In genomic region chr7:34156336-34156735, GRCh38 we compare ENCODE assay signal across 20 cellular contexts.
DNase-seq lines count a peak whose midpoint lies in the region; ATAC-seq and TF ChIP-seq lines count a peak whose summit lies in the region.
"Had no signal": no experiment of that assay in that cellular context is flagged by ENCODE, and none has a peak within 500 bp of the region (broad histone marks: within the 10 kb centered on the region; RNA-seq: fewer than 3 reads in every experiment).

No MANE protein-coding gene starts in this region.

- H4K20me1 ChIP-seq in osteoblast (ENCODE audit: insufficient read depth, low read length) = no peaks in the 10 kb centered on the region

- H3K27me3 ChIP-seq in osteoblast (ENCODE audit: insufficient read depth, low read length) = no peaks in the 10 kb centered on the region
- H3K27me3 ChIP-seq: body of pancreas, colonic mucosa, upper lobe of right lung had no signal

- CTCF ChIA-PET in activated naive CD4-positive, alpha-beta T cell treated with anti-CD3 and anti-CD28 coated beads, Interleukin-2, amount 10 ng/mL, durations not matched to agents 7 days and 5 days (lab: Charles Lee) = no interaction called here

- H3K79me2 ChIP-seq in osteoblast (ENCODE audit: insufficient read depth, low read length) = no peaks in the 10 kb centered on the region

- H2AFZ ChIP-seq in osteoblast (ENCODE audit: low read length) = no peak overlapping the region

- H3K4me2 ChIP-seq in osteoblast (ENCODE audit: insufficient read depth, low read length) = no peak overlapping the region

- no peaks in the 10 kb centered on the region for H3K36me3 ChIP-seq in osteoblast (ENCODE audit: insufficient read depth, low read length)
- H3K36me3 ChIP-seq: colonic mucosa, upper lobe of right lung had no signal

- H3K27ac ChIP-seq in osteoblast (ENCODE audit: low read depth, low read length) = peak overlapping the region; percentile 77
- H3K27ac ChIP-seq: body of pancreas, colonic mucosa, upper lobe of right lung had no signal

- H3K4me1 ChIP-seq in osteoblast (ENCODE audit: insufficient read depth, low read length) = peaks cover 19% of the 10 kb centered on the region
- H3K4me1 ChIP-seq: colonic mucosa, upper lobe of right lung had no signal

- H3K27me3 Mint-ChIP-seq in activated naive CD4-positive, alpha-beta T cell treated with anti-CD3 and anti-CD28 coated beads, Interleukin-2, amount 10 ng/mL, durations not matched to agents 7 days and 5 days = no peaks in the 10 kb centered on the region
- H3K27me3 Mint-ChIP-seq: B cell had no signal

- no peak overlapping the region for H3K4me3 Mint-ChIP-seq in activated naive CD4-positive, alpha-beta T cell treated with anti-CD3 and anti-CD28 coated beads, Interleukin-2, amount 10 ng/mL, durations not matched to agents 7 days and 5 days
- H3K4me3 Mint-ChIP-seq: B cell, nephron progenitor cell had no signal

- H3K4me3 ChIP-seq in fibroblast of mammary gland (ENCODE audit: control insufficient read depth, low read depth, low read length) (no peak overlapping the region), osteoblast (ENCODE audit: insufficient read depth, low read length) (no peak overlapping the region)
- H3K4me3 ChIP-seq: body of pancreas, colonic mucosa, upper lobe of right lung had no signal

- H3K27ac Mint-ChIP-seq in activated naive CD4-positive, alpha-beta T cell treated with anti-CD3 and anti-CD28 coated beads, Interleukin-2, amount 10 ng/mL, durations not matched to agents 7 days and 5 days = no peak overlapping the region
- H3K27ac Mint-ChIP-seq: B cell, nephron progenitor cell had no signal

- no peaks in the 10 kb centered on the region for H3K9me3 ChIP-seq in osteoblast (ENCODE audit: low read depth, low read length)
- H3K9me3 ChIP-seq: body of pancreas, colonic mucosa, upper lobe of right lung had no signal

- H3K9me3 Mint-ChIP-seq in activated naive CD4-positive, alpha-beta T cell treated with anti-CD3 and anti-CD28 coated beads, Interleukin-2, amount 10 ng/mL, durations not matched to agents 7 days and 5 days = peaks cover 2% of the 10 kb centered on the region
- H3K9me3 Mint-ChIP-seq: nephron progenitor cell had no signal

- TF ChIP-seq CTCF in fibroblast of mammary gland (conservative IDR thresholded peaks at IDR 0.05; ENCODE audit: control insufficient read depth, insufficient read depth, low read depth, low read length) (no peak), osteoblast (IDR thresholded peaks at IDR 0.05; ENCODE audit: extremely low read depth, low read depth, low read length) (no peak)

- H3K4me1 Mint-ChIP-seq in activated naive CD4-positive, alpha-beta T cell treated with anti-CD3 and anti-CD28 coated beads, Interleukin-2, amount 10 ng/mL, durations not matched to agents 7 days and 5 days = no peaks in the 10 kb centered on the region
- H3K4me1 Mint-ChIP-seq: B cell had no signal

- ATAC-seq in GM18867 (IDR thresholded peaks at IDR 0.05; ENCODE audit: unreplicated experiment) = no peak
- no peak for ATAC-seq in GM21447 (IDR thresholded peaks at IDR 0.05; ENCODE audit: unreplicated experiment)
- ATAC-seq: body of pancreas, HCT116, Panc1, upper lobe of right lung had no signal

- DNase-seq in EH (ENCODE audit: low read depth) = peak; percentile 73
- peak; percentile 70 for DNase-seq in RPMI7951 (ENCODE audit: low read depth)
- DNase-seq in fibroblast of mammary gland (ENCODE audit: low read depth) = peak; percentile 61
- peak; percentile 15 for DNase-seq in osteoblast (ENCODE audit: insufficient read length, low spot score, missing footprints)
- no peak for DNase-seq in activated naive CD4-positive, alpha-beta T cell treated with anti-CD3 and anti-CD28 coated beads, Interleukin-2, amount 10 ng/mL, durations not matched to agents 7 days and 5 days
- DNase-seq in SW480 (ENCODE audit: low spot score) = no peak
- DNase-seq: activated naive CD4-positive, alpha-beta T cell treated with anti-CD3 and anti-CD28 coated beads, Interleukin-2, amount 50 U/mL, for 16 hours; activated T-cell treated with anti-CD3 and anti-CD28 coated beads, Interleukin-2, amount 50 U/mL, for 48 hours; body of pancreas; colonic mucosa; NCI-H1105; NCI-H2029 treated with DMSO at 0.1 percent for 48 hours; nephron progenitor cell; T1000; upper lobe of right lung had no signal

- no peaks in the 10 kb centered on the region for H3K36me3 Mint-ChIP-seq in activated naive CD4-positive, alpha-beta T cell treated with anti-CD3 and anti-CD28 coated beads, Interleukin-2, amount 10 ng/mL, durations not matched to agents 7 days and 5 days

Comparison
In these comparisons a context has a peak if more than half of its experiments do, and no peak if none do; other contexts are left out.
1. DNase-seq: peak in EH (single experiment), RPMI7951 (single experiment), fibroblast of mammary gland (single experiment) and osteoblast (single experiment); none in activated naive CD4-positive, alpha-beta T cell treated with anti-CD3 and anti-CD28 coated beads, Interleukin-2, amount 10 ng/mL, durations not matched to agents 7 days and 5 days (single experiment) and SW480 (single experiment).